ENCODE assay signal across 1 cellular context in genomic region chr22:45199723-45200122, GRCh38.
A peak's percentile ranks its signal among the peaks of the same experiment; 100 is the strongest.
TF ChIP-seq lines count a peak whose summit lies in the region.

No MANE protein-coding gene starts in this region.

TF ChIP-seq in GM12878, 131 proteins besides CTCF, POLR2A, EP300 and RAD21:
- TF ChIP-seq MYC (IDR thresholded peaks at IDR 0.05; ENCODE audit: insufficient read depth, insufficient read length, insufficient replicate concordance, low read length, severe bottlenecking) (no peak), ZNF24 (IDR thresholded peaks at IDR 0.05) (peak; percentile 32; the same call in 1 of the 2 replicates), MEF2B (IDR thresholded peaks at IDR 0.05; ENCODE audit: partially characterized antibody, poor library complexity, severe bottlenecking) (no peak)
